8 cellular contexts compared by ENCODE assay signal in the genomic region with DNA sequence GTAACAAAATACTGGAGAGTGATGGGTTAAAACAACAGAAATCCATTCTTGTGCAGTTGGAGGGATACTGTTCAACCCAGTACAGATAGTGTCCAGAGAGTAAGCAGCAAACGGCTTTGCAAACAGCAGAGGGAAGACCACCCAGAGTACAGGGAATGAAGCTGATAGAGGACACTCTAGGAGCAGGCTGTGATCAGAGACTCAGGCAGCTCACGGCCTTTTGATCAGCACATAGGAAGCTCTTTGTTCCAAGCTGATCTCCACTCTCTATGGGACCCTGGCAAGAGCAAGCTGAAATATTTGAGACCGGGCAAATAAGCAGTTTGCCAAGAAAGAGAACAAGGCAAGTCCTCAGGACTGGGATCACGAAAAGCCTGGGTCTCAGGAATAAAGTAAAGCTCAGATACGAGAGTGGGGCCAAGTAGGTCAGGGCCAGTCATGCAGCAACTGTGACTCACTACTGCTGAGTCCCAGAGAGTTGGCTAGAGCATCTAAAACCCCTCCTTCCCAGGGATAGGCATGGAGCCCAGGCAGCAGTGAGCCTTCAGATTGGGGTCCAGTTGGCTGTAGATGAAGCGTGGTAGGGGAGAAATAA. TPM values are rescaled to one million over a fixed set of nuclear protein-coding genes. Genes with fewer than 3 reads are reported as not detected.
DNase-seq lines count a peak whose midpoint lies in the region; ATAC-seq and TF ChIP-seq lines count a peak whose summit lies in the region.

No MANE protein-coding gene starts in this region.

- intact Hi-C loops in body of pancreas (cut with DNase I) = no loop called here

- whole genome bisulfite sequencing in body of pancreas, 2 donors = 16 to 18% methylated on average over 6 of the region's 6 CpGs

- H3K27me3 ChIP-seq in body of pancreas = no peaks in the 10 kb centered on the region

- H3K36me3 ChIP-seq in body of pancreas (replicated peaks in 1 of 2; ENCODE audit: insufficient read depth in 1 of 2, low read depth in 2 of 2) = no peaks in the 10 kb centered on the region

- ATAC-seq in body of pancreas (peak; percentile 85), GM21367 (IDR thresholded peaks at IDR 0.05; ENCODE audit: unreplicated experiment) (no peak), GM19035 (IDR thresholded peaks at IDR 0.05; ENCODE audit: unreplicated experiment) (no peak), GM19455 (IDR thresholded peaks at IDR 0.05; ENCODE audit: unreplicated experiment) (no peak)

- DNase-seq in HS-5 (ENCODE audit: low read depth) (peak; percentile 45), body of pancreas (peak; percentile 43 to 88 (median 62)), hypothalamus (lab: John Stamatoyannopoulos, UW) (peak in 40 of 51 donors; percentile 1 to 85 (median 42)), substantia nigra (lab: John Stamatoyannopoulos, UW) (peak in 38 of 49 donors; percentile 1 to 76 (median 26)), germinal center (ENCODE audit: low spot score) (no peak)

- H3K27ac ChIP-seq in body of pancreas (peak overlapping the region in 3 of 4 donors; percentile 63 to 83 (median 68)), substantia nigra (ENCODE audit: low read depth, low read length, poor library complexity, severe bottlenecking) (no peak overlapping the region)

- no peaks in the 10 kb centered on the region for H3K9me3 ChIP-seq in body of pancreas

- H3K4me1 ChIP-seq in body of pancreas = peaks cover 11% of the 10 kb centered on the region

- TF ChIP-seq CTCF in body of pancreas (IDR thresholded peaks at IDR 0.05) = no peak

- no peak for TF ChIP-seq POLR2A in body of pancreas (IDR thresholded peaks at IDR 0.05)

- H3K4me3 ChIP-seq in body of pancreas = no peak overlapping the region

RNA-seq across cellular contexts. Expression of gene MELK, which starts 52.4 kb away (rescaled TPM):
- total RNA-seq in body of pancreas = not detected
